In the genomic region with DNA sequence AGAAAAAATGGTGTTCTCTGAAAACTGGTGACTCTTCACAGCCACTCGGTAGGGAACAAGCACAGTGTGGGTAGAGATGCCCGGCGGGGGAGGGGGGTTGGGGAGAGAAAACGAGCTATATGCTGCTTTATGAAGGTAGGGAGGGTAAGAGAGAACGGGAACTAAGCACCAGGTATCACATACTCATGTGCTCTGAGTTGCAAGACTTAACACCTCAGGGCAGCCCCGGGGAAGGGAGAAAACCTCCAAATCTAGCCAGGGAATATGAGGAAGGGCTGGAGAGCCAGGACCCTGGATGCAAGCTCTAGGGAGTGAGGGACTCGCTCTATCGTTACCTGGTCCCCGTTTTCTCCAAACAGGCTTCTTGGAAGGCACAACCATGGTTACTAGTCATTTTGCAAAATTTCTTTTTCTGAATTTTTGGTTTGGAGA, we compare ENCODE assay signal across 10 cellular contexts. TPM values are rescaled to one million over a fixed set of nuclear protein-coding genes. Genes with fewer than 3 reads are reported as not detected.
DNase-seq lines count a peak whose midpoint lies in the region; ATAC-seq, FAIRE-seq and TF ChIP-seq lines count a peak whose summit lies in the region.
"Had no signal": no experiment of that assay in that cellular context is flagged by ENCODE, and none has a peak within 500 bp of the region (broad histone marks: within the 10 kb centered on the region; RNA-seq: fewer than 3 reads in every experiment).

No MANE protein-coding gene starts in this region.

- peak; percentile 95 for FAIRE-seq in GM12892 (lab: Jason Lieb, UNC)
- FAIRE-seq: colon had no signal

- H3K27me3 Mint-ChIP-seq in T-helper 17 cell: no peaks in the 10 kb centered on the region

- ATAC-seq in T-helper 17 cell: peak; percentile 36
- no peak for ATAC-seq in omental fat pad (ENCODE audit: low FRiP score)
- ATAC-seq in HG02884 (IDR thresholded peaks at IDR 0.05; ENCODE audit: unreplicated experiment): no peak
- no peak for ATAC-seq in left colon

- H3K4me3 ChIP-seq in esophagus (ENCODE audit: low read depth in 1 of 2, low read length in 2 of 2) (no peak overlapping the region), smooth muscle cell (no peak overlapping the region)

- no peaks in the 10 kb centered on the region for H3K9me3 ChIP-seq in T-helper 17 cell (ENCODE audit: control insufficient read depth, low read length, poor library complexity, severe bottlenecking)
- no peaks in the 10 kb centered on the region for H3K9me3 ChIP-seq in esophagus (ENCODE audit: control insufficient read depth in 2 of 2, insufficient read depth in 1 of 2, low read depth in 1 of 2, low read length in 1 of 2)
- H3K9me3 ChIP-seq in smooth muscle cell (replicated peaks; ENCODE audit: low read depth): no peaks in the 10 kb centered on the region

- TF ChIP-seq CTCF in smooth muscle cell (IDR thresholded peaks at IDR 0.05; ENCODE audit: borderline replicate concordance, insufficient read depth, poor library complexity, severe bottlenecking): no peak
- no peak for TF ChIP-seq CTCF in omental fat pad (IDR thresholded peaks at IDR 0.05)

- WGBS in esophagus, 2 donors: 70 to 77% methylated on average over 9 of the region's 9 CpGs
- 73% methylated on average over 9 of the region's 9 CpGs for WGBS in smooth muscle cell (ENCODE audit: low lambda C conversion rate)

- no peaks in the 10 kb centered on the region for H3K27me3 ChIP-seq in esophagus (ENCODE audit: control insufficient read depth in 1 of 2, insufficient read depth in 2 of 2, low read length in 2 of 2)
- no peaks in the 10 kb centered on the region for H3K27me3 ChIP-seq in smooth muscle cell (ENCODE audit: low read depth)

- peaks cover 10% of the 10 kb centered on the region for H3K36me3 Mint-ChIP-seq in T-helper 17 cell (ENCODE audit: low read depth)

- H3K36me3 ChIP-seq in esophagus (ENCODE audit: control insufficient read depth in 2 of 2, insufficient read depth in 2 of 2, low read length in 1 of 2): peaks cover 0 to 10% of the 10 kb centered on the region in 2 donors
- no peaks in the 10 kb centered on the region for H3K36me3 ChIP-seq in smooth muscle cell (ENCODE audit: low read depth)

- intact Hi-C loops in left colon (cut with DNase I, micrococcal nuclease): no loop called here

- DNase-seq in GM12892 (ENCODE audit: insufficient read length) (no peak), T-helper 17 cell (no peak), smooth muscle cell (lab: John Stamatoyannopoulos, UW; ENCODE audit: unreplicated experiment) (no peak), omental fat pad (ENCODE audit: low spot score) (no peak), UCSD-AML1 (lab: John Stamatoyannopoulos, UW; ENCODE audit: unreplicated experiment) (no peak), left colon (no peak)
- DNase-seq: NCI-H1105 treated with DMSO at 0.1 percent for 48 hours had no signal

- H2AFZ ChIP-seq in smooth muscle cell (ENCODE audit: low read depth): no peak overlapping the region

- no peak overlapping the region for H3K9ac ChIP-seq in smooth muscle cell (ENCODE audit: low read depth)

- no peaks in the 10 kb centered on the region for H4K20me1 ChIP-seq in smooth muscle cell (ENCODE audit: low read depth)

- H3K79me2 ChIP-seq in smooth muscle cell (ENCODE audit: low read depth): no peaks in the 10 kb centered on the region

- H3K4me3 Mint-ChIP-seq in T-helper 17 cell: peak overlapping the region; percentile 100

- peak overlapping the region; percentile 65 to 75 for H3K27ac ChIP-seq in esophagus (ENCODE audit: low read depth in 2 of 2, low read length in 1 of 2)
- peak overlapping the region; percentile 79 for H3K27ac ChIP-seq in smooth muscle cell (ENCODE audit: low read depth)

- H3K4me1 ChIP-seq in esophagus (ENCODE audit: control insufficient read depth in 2 of 2, insufficient read depth in 2 of 2, low read length in 1 of 2) (peaks cover 10% of the 10 kb centered on the region in 2 donors), smooth muscle cell (ENCODE audit: low read depth) (peaks cover 18% of the 10 kb centered on the region)

- H3K4me2 ChIP-seq in smooth muscle cell: peak overlapping the region; percentile 72

- H3K4me1 Mint-ChIP-seq in T-helper 17 cell: peaks cover 46% of the 10 kb centered on the region

- H3F3A ChIP-seq in smooth muscle cell (ENCODE audit: low read depth): peaks cover 24% of the 10 kb centered on the region

- peak; percentile 68 for TF ChIP-seq POLR2A in GM12892 (IDR thresholded peaks at IDR 0.05; ENCODE audit: low read depth, low read length)

- H3K27ac Mint-ChIP-seq in T-helper 17 cell: peak overlapping the region; percentile 99

RNA-seq across cellular contexts. Expression of a gene that starts 35.3 kb away (rescaled TPM):
- 8.3 TPM for polyA plus RNA-seq in GM12892 (2012; ENCODE audit: missing spikeins)
- total RNA-seq in T-helper 17 cell (1 to 10 TPM; 4.6 to 8.1 TPM), smooth muscle cell (2.6 and 2.9 TPM in 2 replicates), omental fat pad (10 to 100 TPM in 3 of 4 donors, 1 to 10 TPM in 1; 9.9 to 63.8 (median 37.3) TPM), left colon (10 to 100 TPM in 1 of 2 donors, 1 to 10 TPM in 1; 4.8 to 12.8 TPM)
- polyA plus RNA-seq in esophagus (1 to 10 TPM; 1.4 to 1.6 TPM), smooth muscle cell (3.5 and 5.2 TPM in 2 replicates)

RNA-seq across cellular contexts. Expression of a gene that starts 48.4 kb away (rescaled TPM):
- 19.0 TPM for polyA plus RNA-seq in GM12892 (2012; ENCODE audit: missing spikeins)
- total RNA-seq in T-helper 17 cell: 10 to 100 TPM; 28.4 to 35.2 TPM
- 10 to 100 TPM; 38.4 to 55.6 TPM for polyA plus RNA-seq in esophagus
- 42.6 and 46.7 TPM in 2 replicates for total RNA-seq in smooth muscle cell
- 47.6 and 59.5 TPM in 2 replicates for polyA plus RNA-seq in smooth muscle cell
- total RNA-seq in omental fat pad: 10 to 100 TPM; 21.1 to 30.4 (median 26.2) TPM
- total RNA-seq in left colon: 10 to 100 TPM; 39.2 to 39.7 TPM
